In the genomic region with DNA sequence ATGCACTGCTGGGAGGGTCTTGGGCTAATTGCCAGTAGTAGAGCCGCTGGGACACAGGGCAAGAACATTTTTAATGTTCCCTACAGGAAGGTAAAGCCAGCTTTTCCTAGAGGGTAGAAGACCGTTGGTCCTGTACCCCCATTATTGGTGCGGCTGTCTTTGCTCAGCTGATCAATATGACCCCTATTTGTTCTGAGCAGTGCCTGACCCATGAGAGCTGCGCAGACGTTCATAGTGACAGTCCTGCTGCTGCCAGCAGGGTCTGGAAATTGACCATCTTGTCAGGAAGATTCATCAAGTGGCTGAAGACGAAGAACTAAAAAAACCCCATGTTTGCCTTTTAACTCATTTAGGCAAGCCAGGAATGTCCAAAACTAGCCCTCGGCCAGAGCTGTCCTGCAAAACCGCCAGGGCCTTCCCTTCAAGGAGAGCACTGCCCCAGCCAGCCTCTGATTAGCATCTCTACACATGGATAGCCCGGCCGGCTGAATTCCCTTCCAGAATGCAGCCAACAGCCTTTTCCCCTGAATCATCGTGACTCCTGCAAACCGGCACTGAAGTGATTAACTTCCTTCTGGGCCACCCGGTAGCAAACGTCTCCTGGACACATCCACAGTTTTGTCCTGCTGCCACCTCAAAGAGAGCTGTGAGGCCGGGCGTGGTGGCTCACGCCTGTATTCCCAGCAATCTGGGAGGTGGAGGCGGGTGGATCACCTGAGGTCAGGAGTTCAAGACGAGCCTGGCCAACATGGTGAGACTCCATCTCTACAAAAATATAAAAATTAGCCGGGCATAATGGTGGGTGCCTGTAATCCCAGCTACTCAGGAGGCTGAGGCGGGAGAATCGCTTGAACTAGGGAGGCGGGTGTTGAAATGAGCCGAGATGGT, we compare ENCODE assay signal across 1 cellular context.
A peak's percentile ranks its signal among the peaks of the same experiment; 100 is the strongest.
TF ChIP-seq lines count a peak whose summit lies in the region.

No MANE protein-coding gene starts in this region.

TF ChIP-seq in K562, 482 proteins besides CTCF, POLR2A, EP300 and RAD21 (continued from another document and continues in another):
- TF ChIP-seq, protein P1, sequence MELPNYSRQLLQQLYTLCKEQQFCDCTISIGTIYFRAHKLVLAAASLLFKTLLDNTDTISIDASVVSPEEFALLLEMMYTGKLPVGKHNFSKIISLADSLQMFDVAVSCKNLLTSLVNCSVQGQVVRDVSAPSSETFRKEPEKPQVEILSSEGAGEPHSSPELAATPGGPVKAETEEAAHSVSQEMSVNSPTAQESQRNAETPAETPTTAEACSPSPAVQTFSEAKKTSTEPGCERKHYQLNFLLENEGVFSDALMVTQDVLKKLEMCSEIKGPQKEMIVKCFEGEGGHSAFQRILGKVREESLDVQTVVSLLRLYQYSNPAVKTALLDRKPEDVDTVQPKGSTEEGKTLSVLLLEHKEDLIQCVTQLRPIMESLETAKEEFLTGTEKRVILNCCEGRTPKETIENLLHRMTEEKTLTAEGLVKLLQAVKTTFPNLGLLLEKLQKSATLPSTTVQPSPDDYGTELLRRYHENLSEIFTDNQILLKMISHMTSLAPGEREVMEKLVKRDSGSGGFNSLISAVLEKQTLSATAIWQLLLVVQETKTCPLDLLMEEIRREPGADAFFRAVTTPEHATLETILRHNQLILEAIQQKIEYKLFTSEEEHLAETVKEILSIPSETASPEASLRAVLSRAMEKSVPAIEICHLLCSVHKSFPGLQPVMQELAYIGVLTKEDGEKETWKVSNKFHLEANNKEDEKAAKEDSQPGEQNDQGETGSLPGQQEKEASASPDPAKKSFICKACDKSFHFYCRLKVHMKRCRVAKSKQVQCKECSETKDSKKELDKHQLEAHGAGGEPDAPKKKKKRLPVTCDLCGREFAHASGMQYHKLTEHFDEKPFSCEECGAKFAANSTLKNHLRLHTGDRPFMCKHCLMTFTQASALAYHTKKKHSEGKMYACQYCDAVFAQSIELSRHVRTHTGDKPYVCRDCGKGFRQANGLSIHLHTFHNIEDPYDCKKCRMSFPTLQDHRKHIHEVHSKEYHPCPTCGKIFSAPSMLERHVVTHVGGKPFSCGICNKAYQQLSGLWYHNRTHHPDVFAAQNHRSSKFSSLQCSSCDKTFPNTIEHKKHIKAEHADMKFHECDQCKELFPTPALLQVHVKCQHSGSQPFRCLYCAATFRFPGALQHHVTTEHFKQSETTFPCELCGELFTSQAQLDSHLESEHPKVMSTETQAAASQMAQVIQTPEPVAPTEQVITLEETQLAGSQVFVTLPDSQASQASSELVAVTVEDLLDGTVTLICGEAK (IDR thresholded peaks at IDR 0.05): peak; percentile 78
- TF ChIP-seq, protein P1 (CRISPR knock-in tag; IDR thresholded peaks at IDR 0.05): no peak
- peak; percentile 62; the same call in 1 of the 2 replicates for TF ChIP-seq SOX6 (IDR thresholded peaks at IDR 0.05)
- 0 out of 2 replicates have a peak, but pooled peaks have one; percentile 34 for TF ChIP-seq NFATC3 (IDR thresholded peaks at IDR 0.05)
- TF ChIP-seq NFIC (IDR thresholded peaks at IDR 0.05): peak; percentile 40
- TF ChIP-seq ZNF589 (CRISPR knock-in tag; IDR thresholded peaks at IDR 0.05; ENCODE audit: low read depth): peak; percentile 73; the same call in 1 of the 2 replicates
- TF ChIP-seq FIP1L1 (IDR thresholded peaks at IDR 0.05; ENCODE audit: low read depth, low read length, poor library complexity, severe bottlenecking): no peak
- TF ChIP-seq, protein P2, sequence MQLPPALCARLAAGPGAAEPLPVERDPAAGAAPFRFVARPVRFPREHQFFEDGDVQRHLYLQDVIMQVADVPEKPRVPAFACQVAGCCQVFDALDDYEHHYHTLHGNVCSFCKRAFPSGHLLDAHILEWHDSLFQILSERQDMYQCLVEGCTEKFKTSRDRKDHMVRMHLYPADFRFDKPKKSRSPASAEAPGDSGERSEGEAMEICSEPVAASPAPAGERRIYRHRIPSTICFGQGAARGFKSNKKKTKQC (CRISPR knock-in tag; IDR thresholded peaks at IDR 0.05): no peak
- TF ChIP-seq, protein P3, sequence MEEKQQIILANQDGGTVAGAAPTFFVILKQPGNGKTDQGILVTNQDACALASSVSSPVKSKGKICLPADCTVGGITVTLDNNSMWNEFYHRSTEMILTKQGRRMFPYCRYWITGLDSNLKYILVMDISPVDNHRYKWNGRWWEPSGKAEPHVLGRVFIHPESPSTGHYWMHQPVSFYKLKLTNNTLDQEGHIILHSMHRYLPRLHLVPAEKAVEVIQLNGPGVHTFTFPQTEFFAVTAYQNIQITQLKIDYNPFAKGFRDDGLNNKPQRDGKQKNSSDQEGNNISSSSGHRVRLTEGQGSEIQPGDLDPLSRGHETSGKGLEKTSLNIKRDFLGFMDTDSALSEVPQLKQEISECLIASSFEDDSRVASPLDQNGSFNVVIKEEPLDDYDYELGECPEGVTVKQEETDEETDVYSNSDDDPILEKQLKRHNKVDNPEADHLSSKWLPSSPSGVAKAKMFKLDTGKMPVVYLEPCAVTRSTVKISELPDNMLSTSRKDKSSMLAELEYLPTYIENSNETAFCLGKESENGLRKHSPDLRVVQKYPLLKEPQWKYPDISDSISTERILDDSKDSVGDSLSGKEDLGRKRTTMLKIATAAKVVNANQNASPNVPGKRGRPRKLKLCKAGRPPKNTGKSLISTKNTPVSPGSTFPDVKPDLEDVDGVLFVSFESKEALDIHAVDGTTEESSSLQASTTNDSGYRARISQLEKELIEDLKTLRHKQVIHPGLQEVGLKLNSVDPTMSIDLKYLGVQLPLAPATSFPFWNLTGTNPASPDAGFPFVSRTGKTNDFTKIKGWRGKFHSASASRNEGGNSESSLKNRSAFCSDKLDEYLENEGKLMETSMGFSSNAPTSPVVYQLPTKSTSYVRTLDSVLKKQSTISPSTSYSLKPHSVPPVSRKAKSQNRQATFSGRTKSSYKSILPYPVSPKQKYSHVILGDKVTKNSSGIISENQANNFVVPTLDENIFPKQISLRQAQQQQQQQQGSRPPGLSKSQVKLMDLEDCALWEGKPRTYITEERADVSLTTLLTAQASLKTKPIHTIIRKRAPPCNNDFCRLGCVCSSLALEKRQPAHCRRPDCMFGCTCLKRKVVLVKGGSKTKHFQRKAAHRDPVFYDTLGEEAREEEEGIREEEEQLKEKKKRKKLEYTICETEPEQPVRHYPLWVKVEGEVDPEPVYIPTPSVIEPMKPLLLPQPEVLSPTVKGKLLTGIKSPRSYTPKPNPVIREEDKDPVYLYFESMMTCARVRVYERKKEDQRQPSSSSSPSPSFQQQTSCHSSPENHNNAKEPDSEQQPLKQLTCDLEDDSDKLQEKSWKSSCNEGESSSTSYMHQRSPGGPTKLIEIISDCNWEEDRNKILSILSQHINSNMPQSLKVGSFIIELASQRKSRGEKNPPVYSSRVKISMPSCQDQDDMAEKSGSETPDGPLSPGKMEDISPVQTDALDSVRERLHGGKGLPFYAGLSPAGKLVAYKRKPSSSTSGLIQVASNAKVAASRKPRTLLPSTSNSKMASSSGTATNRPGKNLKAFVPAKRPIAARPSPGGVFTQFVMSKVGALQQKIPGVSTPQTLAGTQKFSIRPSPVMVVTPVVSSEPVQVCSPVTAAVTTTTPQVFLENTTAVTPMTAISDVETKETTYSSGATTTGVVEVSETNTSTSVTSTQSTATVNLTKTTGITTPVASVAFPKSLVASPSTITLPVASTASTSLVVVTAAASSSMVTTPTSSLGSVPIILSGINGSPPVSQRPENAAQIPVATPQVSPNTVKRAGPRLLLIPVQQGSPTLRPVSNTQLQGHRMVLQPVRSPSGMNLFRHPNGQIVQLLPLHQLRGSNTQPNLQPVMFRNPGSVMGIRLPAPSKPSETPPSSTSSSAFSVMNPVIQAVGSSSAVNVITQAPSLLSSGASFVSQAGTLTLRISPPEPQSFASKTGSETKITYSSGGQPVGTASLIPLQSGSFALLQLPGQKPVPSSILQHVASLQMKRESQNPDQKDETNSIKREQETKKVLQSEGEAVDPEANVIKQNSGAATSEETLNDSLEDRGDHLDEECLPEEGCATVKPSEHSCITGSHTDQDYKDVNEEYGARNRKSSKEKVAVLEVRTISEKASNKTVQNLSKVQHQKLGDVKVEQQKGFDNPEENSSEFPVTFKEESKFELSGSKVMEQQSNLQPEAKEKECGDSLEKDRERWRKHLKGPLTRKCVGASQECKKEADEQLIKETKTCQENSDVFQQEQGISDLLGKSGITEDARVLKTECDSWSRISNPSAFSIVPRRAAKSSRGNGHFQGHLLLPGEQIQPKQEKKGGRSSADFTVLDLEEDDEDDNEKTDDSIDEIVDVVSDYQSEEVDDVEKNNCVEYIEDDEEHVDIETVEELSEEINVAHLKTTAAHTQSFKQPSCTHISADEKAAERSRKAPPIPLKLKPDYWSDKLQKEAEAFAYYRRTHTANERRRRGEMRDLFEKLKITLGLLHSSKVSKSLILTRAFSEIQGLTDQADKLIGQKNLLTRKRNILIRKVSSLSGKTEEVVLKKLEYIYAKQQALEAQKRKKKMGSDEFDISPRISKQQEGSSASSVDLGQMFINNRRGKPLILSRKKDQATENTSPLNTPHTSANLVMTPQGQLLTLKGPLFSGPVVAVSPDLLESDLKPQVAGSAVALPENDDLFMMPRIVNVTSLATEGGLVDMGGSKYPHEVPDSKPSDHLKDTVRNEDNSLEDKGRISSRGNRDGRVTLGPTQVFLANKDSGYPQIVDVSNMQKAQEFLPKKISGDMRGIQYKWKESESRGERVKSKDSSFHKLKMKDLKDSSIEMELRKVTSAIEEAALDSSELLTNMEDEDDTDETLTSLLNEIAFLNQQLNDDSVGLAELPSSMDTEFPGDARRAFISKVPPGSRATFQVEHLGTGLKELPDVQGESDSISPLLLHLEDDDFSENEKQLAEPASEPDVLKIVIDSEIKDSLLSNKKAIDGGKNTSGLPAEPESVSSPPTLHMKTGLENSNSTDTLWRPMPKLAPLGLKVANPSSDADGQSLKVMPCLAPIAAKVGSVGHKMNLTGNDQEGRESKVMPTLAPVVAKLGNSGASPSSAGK (IDR thresholded peaks at IDR 0.05): peak; percentile 79
- TF ChIP-seq SRSF9 (IDR thresholded peaks at IDR 0.05; ENCODE audit: borderline replicate concordance, low read depth, low read length): no peak
- TF ChIP-seq NCOA2 (IDR thresholded peaks at IDR 0.05; ENCODE audit: partially characterized antibody in 2 of 2): no peak
- no peak for TF ChIP-seq CBFB (CRISPR knock-in tag; IDR thresholded peaks at IDR 0.05)
- TF ChIP-seq, protein P4, sequence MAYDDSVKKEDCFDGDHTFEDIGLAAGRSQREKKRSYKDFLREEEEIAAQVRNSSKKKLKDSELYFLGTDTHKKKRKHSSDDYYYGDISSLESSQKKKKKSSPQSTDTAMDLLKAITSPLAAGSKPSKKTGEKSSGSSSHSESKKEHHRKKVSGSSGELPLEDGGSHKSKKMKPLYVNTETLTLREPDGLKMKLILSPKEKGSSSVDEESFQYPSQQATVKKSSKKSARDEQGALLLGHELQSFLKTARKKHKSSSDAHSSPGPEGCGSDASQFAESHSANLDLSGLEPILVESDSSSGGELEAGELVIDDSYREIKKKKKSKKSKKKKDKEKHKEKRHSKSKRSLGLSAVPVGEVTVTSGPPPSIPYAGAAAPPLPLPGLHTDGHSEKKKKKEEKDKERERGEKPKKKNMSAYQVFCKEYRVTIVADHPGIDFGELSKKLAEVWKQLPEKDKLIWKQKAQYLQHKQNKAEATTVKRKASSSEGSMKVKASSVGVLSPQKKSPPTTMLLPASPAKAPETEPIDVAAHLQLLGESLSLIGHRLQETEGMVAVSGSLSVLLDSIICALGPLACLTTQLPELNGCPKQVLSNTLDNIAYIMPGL (CRISPR knock-in tag; IDR thresholded peaks at IDR 0.05): no peak
- peak in 1 of 2 experiments; percentile 44; a peak in 1 of 4 replicates for TF ChIP-seq SIN3A (IDR thresholded peaks at IDR 0.05; ENCODE audit: borderline replicate concordance in 2 of 2, control insufficient read depth in 1 of 2, low read depth in 2 of 2, low read length in 2 of 2)
- TF ChIP-seq, protein P5, sequence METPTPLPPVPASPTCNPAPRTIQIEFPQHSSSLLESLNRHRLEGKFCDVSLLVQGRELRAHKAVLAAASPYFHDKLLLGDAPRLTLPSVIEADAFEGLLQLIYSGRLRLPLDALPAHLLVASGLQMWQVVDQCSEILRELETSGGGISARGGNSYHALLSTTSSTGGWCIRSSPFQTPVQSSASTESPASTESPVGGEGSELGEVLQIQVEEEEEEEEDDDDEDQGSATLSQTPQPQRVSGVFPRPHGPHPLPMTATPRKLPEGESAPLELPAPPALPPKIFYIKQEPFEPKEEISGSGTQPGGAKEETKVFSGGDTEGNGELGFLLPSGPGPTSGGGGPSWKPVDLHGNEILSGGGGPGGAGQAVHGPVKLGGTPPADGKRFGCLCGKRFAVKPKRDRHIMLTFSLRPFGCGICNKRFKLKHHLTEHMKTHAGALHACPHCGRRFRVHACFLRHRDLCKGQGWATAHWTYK (CRISPR knock-in tag; IDR thresholded peaks at IDR 0.05): peak; percentile 67
- no peak for TF ChIP-seq SRSF1 (IDR thresholded peaks at IDR 0.05; ENCODE audit: low read depth, low read length)
- no peak for TF ChIP-seq NFYB (IDR thresholded peaks at IDR 0.05; ENCODE audit: extremely low read depth, insufficient read length)
- TF ChIP-seq NCOA1 (IDR thresholded peaks at IDR 0.05; ENCODE audit: low read depth): no peak
- TF ChIP-seq U2AF2 (optimal IDR thresholded peaks at IDR 0.05; ENCODE audit: low read depth, low read length): no peak
- TF ChIP-seq RAD51 (IDR thresholded peaks at IDR 0.05; ENCODE audit: borderline replicate concordance, low read depth): no peak; the same call in 1 of the 2 replicates
- no peak for TF ChIP-seq EGR1 (conservative IDR thresholded peaks at IDR 0.05)
- TF ChIP-seq ZNF24 (IDR thresholded peaks at IDR 0.05): peak; percentile 40; the same call in 1 of the 2 replicates
- peak; percentile 88; the same call in 1 of the 2 replicates for TF ChIP-seq ZNF197 (CRISPR knock-in tag; IDR thresholded peaks at IDR 0.05; ENCODE audit: low read depth)
- peak in 1 of 2 experiments; percentile 63; a peak in 2 of 4 replicates for TF ChIP-seq TEAD1 (CRISPR knock-in tag; IDR thresholded peaks at IDR 0.05)
- TF ChIP-seq NR2C1 (IDR thresholded peaks at IDR 0.05): peak; percentile 90
- peak; percentile 92 for TF ChIP-seq NR2C1 (tag; IDR thresholded peaks at IDR 0.05)
- TF ChIP-seq PHF21A (IDR thresholded peaks at IDR 0.05; ENCODE audit: borderline replicate concordance, low read depth): peak; percentile 63; the same call in 1 of the 2 replicates
- TF ChIP-seq ZNF431 (CRISPR knock-in tag; IDR thresholded peaks at IDR 0.05): no peak
